In the genomic region with DNA sequence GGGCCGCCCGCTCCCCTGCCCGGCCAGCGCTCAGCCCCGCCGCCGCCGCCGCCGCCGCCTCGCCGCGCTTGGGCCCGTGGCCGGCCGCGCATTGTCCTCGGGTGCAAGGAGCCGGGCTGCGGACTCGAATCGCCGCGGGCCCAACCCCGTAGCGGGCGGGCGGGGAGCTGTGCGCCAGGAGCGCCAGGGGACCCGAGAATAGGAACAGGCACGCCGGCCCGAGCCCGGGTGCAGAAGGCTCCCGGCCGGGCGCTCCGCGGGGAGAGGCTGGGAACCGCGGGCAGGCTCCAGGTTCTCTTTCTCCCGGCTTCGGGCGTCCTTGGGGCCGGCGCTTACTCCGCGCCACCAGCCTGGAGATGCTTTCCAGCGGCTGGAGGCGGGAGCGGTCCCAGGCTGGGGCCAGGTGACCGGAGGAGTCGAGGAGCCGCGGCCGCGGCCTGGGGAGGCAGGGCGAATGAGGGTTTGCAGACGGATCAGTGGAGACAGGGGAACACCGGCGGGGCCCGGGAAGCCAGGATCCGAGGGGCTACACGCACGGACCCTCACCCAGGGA, we compare ENCODE assay signal across 9 cellular contexts. TPM values are rescaled to one million over a fixed set of nuclear protein-coding genes. Genes with fewer than 3 reads are reported as not detected.
DNase-seq lines count a peak whose midpoint lies in the region; ATAC-seq and TF ChIP-seq lines count a peak whose summit lies in the region.
"Had no signal": no experiment of that assay in that cellular context is flagged by ENCODE, and none has a peak within 500 bp of the region (broad histone marks: within the 10 kb centered on the region; RNA-seq: fewer than 3 reads in every experiment).

No MANE protein-coding gene starts in this region.

- H3K9me3 Mint-ChIP-seq in activated naive CD4-positive, alpha-beta T cell treated with anti-CD3 and anti-CD28 coated beads for 36 hours: no peaks in the 10 kb centered on the region
- H3K9me3 Mint-ChIP-seq in progenitor cell of endocrine pancreas (ENCODE audit: low read depth): no peaks in the 10 kb centered on the region

- H3K9me3 ChIP-seq in heart right ventricle: no peaks in the 10 kb centered on the region

- intact Hi-C loops in activated naive CD4-positive, alpha-beta T cell treated with anti-CD3 and anti-CD28 coated beads for 36 hours (cut with micrococcal nuclease): loop anchor here (10.0 kb wide), 1 partner anchor 720 kb away; a partner anchor contains a TSS
- intact Hi-C loops in heart right ventricle (cut with DNase I): loop anchor here in 9 of 10 donors (2.0 to 10.0 kb wide), 11 partner anchors 52 to 242 kb away; no protein-coding TSS in a partner anchor

- peaks cover 2 to 59% (median 36%) of the 10 kb centered on the region in 9 donors for H3K4me1 ChIP-seq in heart right ventricle

- TF ChIP-seq CTCF in heart right ventricle (IDR thresholded peaks at IDR 0.05): no peak
- TF ChIP-seq CTCF in progenitor cell of endocrine pancreas (IDR thresholded peaks at IDR 0.05; ENCODE audit: unreplicated experiment): no peak

- H3K4me3 ChIP-seq in heart right ventricle: peak overlapping the region; percentile 58 to 80 (median 74)

- peak overlapping the region; percentile 79 for H3K4me3 Mint-ChIP-seq in activated naive CD4-positive, alpha-beta T cell treated with anti-CD3 and anti-CD28 coated beads for 36 hours
- peak overlapping the region; percentile 99 for H3K4me3 Mint-ChIP-seq in progenitor cell of endocrine pancreas (ENCODE audit: low read depth)

- peaks cover 0 to 83% (median 23%) of the 10 kb centered on the region in 7 donors for H3K27me3 ChIP-seq in heart right ventricle

- 0 to 1% methylated on average over 47 to 67 of the region's 67 CpGs for WGBS in heart right ventricle, 2 donors

- CTCF ChIA-PET in activated naive CD4-positive, alpha-beta T cell treated with anti-CD3 and anti-CD28 coated beads for 36 hours (lab: Charles Lee): interaction anchor here (0.6 kb wide), 1 partner anchor 16 kb away, joined by 3 read pairs; no protein-coding TSS in a partner anchor

- peaks cover 47% of the 10 kb centered on the region for H3K27me3 Mint-ChIP-seq in activated naive CD4-positive, alpha-beta T cell treated with anti-CD3 and anti-CD28 coated beads for 36 hours (ENCODE audit: low read depth)
- H3K27me3 Mint-ChIP-seq in progenitor cell of endocrine pancreas: no peaks in the 10 kb centered on the region

- no peaks in the 10 kb centered on the region for H3K36me3 Mint-ChIP-seq in activated naive CD4-positive, alpha-beta T cell treated with anti-CD3 and anti-CD28 coated beads for 36 hours (ENCODE audit: low read depth)
- H3K36me3 Mint-ChIP-seq in progenitor cell of endocrine pancreas (ENCODE audit: insufficient read depth): no peaks in the 10 kb centered on the region

- H3K36me3 ChIP-seq in heart right ventricle: no peaks in the 10 kb centered on the region

- DNase-seq in GM03348 (ENCODE audit: low spot score) (peak; percentile 67), heart right ventricle (peak in 1 of 2 donors; percentile 42), progenitor cell of endocrine pancreas (ENCODE audit: low spot score, unreplicated experiment) (peak; percentile 32), AML-193 (lab: John Stamatoyannopoulos, UW) (no peak), activated gamma-delta T cell (lab: John Stamatoyannopoulos, UW) (no peak), NCI-H82 (lab: John Stamatoyannopoulos, UW) (no peak)
- DNase-seq in activated naive CD4-positive, alpha-beta T cell treated with anti-CD3 and anti-CD28 coated beads for 36 hours: no peak

- peaks cover 15% of the 10 kb centered on the region for H3K4me1 Mint-ChIP-seq in activated naive CD4-positive, alpha-beta T cell treated with anti-CD3 and anti-CD28 coated beads for 36 hours (ENCODE audit: low read depth)
- peaks cover 54% of the 10 kb centered on the region for H3K4me1 Mint-ChIP-seq in progenitor cell of endocrine pancreas (ENCODE audit: low read depth)

- ATAC-seq in HG03354 (IDR thresholded peaks at IDR 0.05; ENCODE audit: poor library complexity, severe bottlenecking, unreplicated experiment): peak; percentile 21
- peak; percentile 3 to 48 (median 20) for ATAC-seq in heart right ventricle

- H3K27ac Mint-ChIP-seq in activated naive CD4-positive, alpha-beta T cell treated with anti-CD3 and anti-CD28 coated beads for 36 hours: no peak overlapping the region
- H3K27ac Mint-ChIP-seq in progenitor cell of endocrine pancreas: peak overlapping the region; percentile 98

- H3K27ac ChIP-seq in heart right ventricle: peak overlapping the region; percentile 29 to 87 (median 80)

RNA-seq across cellular contexts. Expression of a gene that starts 0.6 kb away (rescaled TPM):
- total RNA-seq in activated naive CD4-positive, alpha-beta T cell treated with anti-CD3 and anti-CD28 coated beads for 36 hours: not detected
- total RNA-seq in heart right ventricle (1 to 10 TPM; 3.1 to 5.8 (median 4.9) TPM), progenitor cell of endocrine pancreas (32.8 and 39.9 TPM in 2 replicates)
- polyA plus RNA-seq in heart right ventricle: 1 to 10 TPM; 2.5 to 3.1 TPM
- total RNA-seq: T-helper 2 cell treated with Interferon-gamma antibody and Interleukin-4, amounts not matched to agents 100 ng/mL and 5 ng/mL, for 36 hours had no signal

RNA-seq across cellular contexts. Expression of a gene that starts 53.8 kb away (rescaled TPM):
- total RNA-seq in activated naive CD4-positive, alpha-beta T cell treated with anti-CD3 and anti-CD28 coated beads for 36 hours: 10 to 100 TPM; 11.5 to 12.6 TPM
- total RNA-seq in heart right ventricle (1 to 10 TPM; 4.5 to 7.8 (median 6.7) TPM), progenitor cell of endocrine pancreas (16.9 and 18.1 TPM in 2 replicates)
- polyA plus RNA-seq in heart right ventricle: 10 to 100 TPM in 1 of 2 donors, 1 to 10 TPM in 1; 7.6 to 17.1 TPM

Comparison
In these comparisons a context has a peak if more than half of its experiments do, and no peak if none do; other contexts are left out.
1. DNase-seq: peak in GM03348 (single experiment) and progenitor cell of endocrine pancreas (single experiment); none in activated naive CD4-positive, alpha-beta T cell treated with anti-CD3 and anti-CD28 coated beads for 36 hours (single experiment), AML-193 (0 of 2), activated gamma-delta T cell (single experiment) and NCI-H82 (single experiment).